In genomic region chr12:9284197-9284596, GRCh38 we compare ENCODE assay signal across 8 cellular contexts.
A peak's percentile ranks its signal among the peaks of the same experiment; 100 is the strongest.
DNase-seq lines count a peak whose midpoint lies in the region; ATAC-seq and TF ChIP-seq lines count a peak whose summit lies in the region.
"Not testable (repeated sequence)": the region's sequence is repeated elsewhere in the genome, so short reads cannot be mapped to it uniquely, and the experiment has no call there.

No MANE protein-coding gene starts in this region.

- not testable (repeated sequence) for H2AK5ac ChIP-seq in H9 (ENCODE audit: insufficient read length, low read length)
- peak overlapping the region; percentile 67 for H2AK5ac ChIP-seq in IMR-90 (ENCODE audit: low read depth, low read length)

- H3K36me3 Mint-ChIP-seq in H9 (ENCODE audit: insufficient read depth in 1 of 3, low read depth in 3 of 3); neural progenitor cell: not testable (repeated sequence)

- not testable (repeated sequence) for H2BK120ac ChIP-seq in H9 (ENCODE audit: low read depth, low read length, poor library complexity, severe bottlenecking); IMR-90 (ENCODE audit: low read depth, low read length)

- not testable (repeated sequence) for H2BK5ac ChIP-seq in H9 (ENCODE audit: insufficient read length, low read length); IMR-90 (ENCODE audit: low read depth, low read length, poor library complexity, severe bottlenecking)

- not testable (repeated sequence) for H3K27me3 Mint-ChIP-seq in H9 (ENCODE audit: low read depth); neural progenitor cell (ENCODE audit: insufficient read depth, low read depth)

- H3K18ac ChIP-seq in H9 (ENCODE audit: insufficient read length, low read depth, low read length) = peak overlapping the region; percentile 27
- not testable (repeated sequence) for H3K18ac ChIP-seq in IMR-90 (ENCODE audit: low read depth, low read length)

- not testable (repeated sequence) for H3K56ac ChIP-seq in H9 (ENCODE audit: insufficient read length, low read depth, low read length); IMR-90 (ENCODE audit: extremely low read depth, insufficient read depth, low read length)

- not testable (repeated sequence) for TF ChIP-seq CTCF in GM12865 (IDR thresholded peaks at IDR 0.05; ENCODE audit: insufficient read depth, low read depth, low read length, missing control alignments); H9 (conservative IDR thresholded peaks at IDR 0.05); IMR-90 (conservative IDR thresholded peaks at IDR 0.05; ENCODE audit: low read depth, low read length); breast epithelium (IDR thresholded peaks at IDR 0.05); left ventricle myocardium inferior (IDR thresholded peaks at IDR 0.05; ENCODE audit: borderline replicate concordance); neural progenitor cell (IDR thresholded peaks at IDR 0.05); tibial artery (IDR thresholded peaks at IDR 0.05)

- H3K9me3 ChIP-seq in H9 (ENCODE audit: control insufficient read depth, low read depth, low read length); IMR-90 (ENCODE audit: control insufficient read depth, insufficient read depth, low read length); breast epithelium; left ventricle myocardium inferior (replicated peaks); neural progenitor cell (ENCODE audit: low read depth); tibial artery: not testable (repeated sequence)

- H3K23me2 ChIP-seq in H9 (ENCODE audit: insufficient read length, low read depth, low read length, poor library complexity, severe bottlenecking) = not testable (repeated sequence)

- CTCF ChIA-PET in IMR-90 (lab: Yijun Ruan, JAX) = not testable (repeated sequence)

- H4K5ac ChIP-seq in H9 (ENCODE audit: insufficient read length, low read depth, low read length); IMR-90 (ENCODE audit: low read depth, low read length): not testable (repeated sequence)

- DNase-seq in GM12865 (ENCODE audit: low read depth) (peak; percentile 35), H9 (peak; percentile 49), UCSD-AML1 (lab: John Stamatoyannopoulos, UW; ENCODE audit: unreplicated experiment) (peak; percentile 39), left ventricle myocardium inferior (peak; percentile 18), neural progenitor cell (ENCODE audit: low spot score) (peak; percentile 38)
- DNase-seq in IMR-90; breast epithelium (ENCODE audit: low spot score in 2 of 2); tibial artery: not testable (repeated sequence)

- H2BK15ac ChIP-seq in H9 (ENCODE audit: low read depth, low read length); IMR-90 (ENCODE audit: low read depth, low read length): not testable (repeated sequence)

- TF ChIP-seq RAD21 in IMR-90 (IDR thresholded peaks at IDR 0.05; ENCODE audit: low read length) = not testable (repeated sequence)

- no CpG with 5 or more reads among the region's 14 CpGs for WGBS in H9 (ENCODE audit: extremely low coverage, insufficient read length, low lambda C conversion rate)
- 0% methylated on average over 7 of the region's 14 CpGs; no CpG with 5 or more reads in 1 of the 2 experiments for WGBS in IMR-90 (ENCODE audit: extremely low coverage in 2 of 2, insufficient read length in 1 of 2), 2 experiments

- dilution Hi-C loops in IMR-90 (cut with HindIII; ENCODE audit: low sequenced_read_pairs, unreplicated experiment) = not testable (repeated sequence)

- not testable (repeated sequence) for H3K79me1 ChIP-seq in H9 (ENCODE audit: insufficient read depth, low read depth, low read length, poor library complexity, severe bottlenecking); IMR-90 (ENCODE audit: low read depth in 1 of 2, low read length in 2 of 2)

- not testable (repeated sequence) for H2BK20ac ChIP-seq in H9 (ENCODE audit: low read depth, low read length, poor library complexity, severe bottlenecking); IMR-90 (ENCODE audit: low read depth, low read length)

- H3K9me3 Mint-ChIP-seq in H9, neural progenitor cell: not testable (repeated sequence)

- H3K14ac ChIP-seq in H9 (ENCODE audit: insufficient read depth, low read length) = peak overlapping the region; percentile 57; the same call in 1 of the 2 replicates
- H3K14ac ChIP-seq in IMR-90 (replicated peaks; ENCODE audit: low read depth, low read length) = peak overlapping the region; percentile 41; the same call in 1 of the 2 replicates

- H3K4me3 ChIP-seq in GM12865 (ENCODE audit: low read depth, low read length) (peak overlapping the region; percentile 46), IMR-90 (ENCODE audit: insufficient read depth, low read depth, low read length) (peak overlapping the region; percentile 93), breast epithelium (peak overlapping the region; percentile 41 to 67 (median 50)), left ventricle myocardium inferior (peak overlapping the region; percentile 73), neural progenitor cell (peak overlapping the region; percentile 82), tibial artery (peak overlapping the region; percentile 51 to 53)

- H2AK9ac ChIP-seq in IMR-90 (replicated peaks; ENCODE audit: low read depth, low read length, poor library complexity) = not testable (repeated sequence)

- H2AFZ ChIP-seq in H9 (ENCODE audit: low read length); IMR-90 (replicated peaks; ENCODE audit: low read length, poor library complexity): not testable (repeated sequence)
- H2AFZ ChIP-seq in neural progenitor cell (replicated peaks) = peak overlapping the region; percentile 85

- ATAC-seq in IMR-90 (ENCODE audit: low read depth) = peak; percentile 70

- POLR2A ChIA-PET in IMR-90 (lab: Charles Lee; ENCODE audit: unreplicated experiment) = not testable (repeated sequence)

- H3K4me1 ChIP-seq in H9 (ENCODE audit: insufficient read depth, low read length); IMR-90 (ENCODE audit: control insufficient read depth, insufficient read depth, low read length); breast epithelium; left ventricle myocardium inferior; neural progenitor cell; tibial artery: not testable (repeated sequence)

- not testable (repeated sequence) for H3K4ac ChIP-seq in H9 (ENCODE audit: low read depth, low read length)
- H3K4ac ChIP-seq in IMR-90 (ENCODE audit: low read depth, low read length) = peak overlapping the region; percentile 43

- not testable (repeated sequence) for H3K79me2 ChIP-seq in H9 (ENCODE audit: insufficient read depth, low read length)
- peaks cover 10% of the 10 kb centered on the region for H3K79me2 ChIP-seq in neural progenitor cell (ENCODE audit: low read depth)

- BruUV-seq in IMR-90 (replicated peaks; lab: Mats Ljungman, UMichigan) = not testable (repeated sequence)

- not testable (repeated sequence) for TF ChIP-seq POLR2A in IMR-90 (IDR thresholded peaks at IDR 0.05; ENCODE audit: low read depth, low read length); breast epithelium (IDR thresholded peaks at IDR 0.05)

- H4K20me1 ChIP-seq in H9 (ENCODE audit: control insufficient read depth, insufficient read depth, insufficient read length); IMR-90 (ENCODE audit: insufficient read depth, low read length); neural progenitor cell (ENCODE audit: low read depth): not testable (repeated sequence)

- peak overlapping the region; percentile 92 to 94 for H3K4me3 Mint-ChIP-seq in H9
- peak overlapping the region; percentile 98 for H3K4me3 Mint-ChIP-seq in neural progenitor cell

- H3K27ac ChIP-seq in H9 (ENCODE audit: insufficient read length, low read depth, low read length); neural progenitor cell: not testable (repeated sequence)
- H3K27ac ChIP-seq in IMR-90 (ENCODE audit: insufficient read depth, low read length) (peak overlapping the region; percentile 73; the same call in 1 of the 2 replicates), breast epithelium (peak overlapping the region; percentile 33 to 75), left ventricle myocardium inferior (replicated peaks) (peak overlapping the region; percentile 91), tibial artery (peak overlapping the region; percentile 37 to 55)

- not testable (repeated sequence) for H3K23ac ChIP-seq in H9 (ENCODE audit: insufficient read length, low read depth, low read length); IMR-90 (ENCODE audit: low read depth, low read length)

- peak overlapping the region; percentile 54 for H3K4me2 ChIP-seq in H9 (ENCODE audit: insufficient read depth, insufficient read length, low read length)
- peak overlapping the region; percentile 49 for H3K4me2 ChIP-seq in IMR-90 (ENCODE audit: low read depth, low read length)
- peak overlapping the region; percentile 90 for H3K4me2 ChIP-seq in neural progenitor cell

- H3K9ac ChIP-seq in H9 (ENCODE audit: extremely low read depth, insufficient read length, low read length) (peak overlapping the region; percentile 76), IMR-90 (ENCODE audit: low read depth, low read length) (peak overlapping the region; percentile 79), neural progenitor cell (peak overlapping the region; percentile 66)

- H3K9me1 ChIP-seq in IMR-90 (ENCODE audit: insufficient read depth, low read length) = not testable (repeated sequence)

- in situ Hi-C loops in IMR-90 (cut with MboI; ENCODE audit: low sequenced_read_pairs) = not testable (repeated sequence)

- H3K4me1 Mint-ChIP-seq in H9, neural progenitor cell: not testable (repeated sequence)

- not testable (repeated sequence) for H3F3A ChIP-seq in neural progenitor cell (ENCODE audit: low read depth)

- not testable (repeated sequence) for H3K36me3 ChIP-seq in IMR-90 (ENCODE audit: control insufficient read depth, insufficient read depth, low read length); breast epithelium; left ventricle myocardium inferior; neural progenitor cell; tibial artery

- not testable (repeated sequence) for H3K27me3 ChIP-seq in H9 (ENCODE audit: insufficient read depth, low read length); IMR-90 (ENCODE audit: control insufficient read depth, insufficient read depth, low read length); breast epithelium; left ventricle myocardium inferior (ENCODE audit: low read depth); tibial artery
- peaks cover 13% of the 10 kb centered on the region for H3K27me3 ChIP-seq in neural progenitor cell

- intact Hi-C loops in IMR-90 (cut with micrococcal nuclease) = loop anchor here (5.0 kb wide), 1 partner anchor 263 kb away; no protein-coding TSS in a partner anchor
- intact Hi-C loops in breast epithelium (cut with DNase I; ENCODE audit: low total_unique reads); left ventricle myocardium inferior (cut with micrococcal nuclease); tibial artery (cut with DNase I; ENCODE audit: low total_unique reads): not testable (repeated sequence)

- H4K8ac ChIP-seq in H9 (replicated peaks; ENCODE audit: insufficient read length, low read depth, low read length) = not testable (repeated sequence)
- H4K8ac ChIP-seq in IMR-90 (ENCODE audit: low read depth in 2 of 2, low read length in 2 of 2) = peak overlapping the region; percentile 47; a peak in 2 of 4 replicates

- not testable (repeated sequence) for H2BK12ac ChIP-seq in H9 (ENCODE audit: insufficient read length, low read depth, low read length)

- peak overlapping the region; percentile 82 to 99 (median 94); a peak in 6 of 7 replicates for H3K27ac Mint-ChIP-seq in H9
- peak overlapping the region; percentile 91 for H3K27ac Mint-ChIP-seq in neural progenitor cell

- not testable (repeated sequence) for H4K91ac ChIP-seq in H9 (ENCODE audit: insufficient read length, low read depth, low read length); IMR-90 (ENCODE audit: insufficient read depth, low read depth, low read length)

- not testable (repeated sequence) for H3T11ph ChIP-seq in H9 (ENCODE audit: low read length)
